ENCODE assay signal across 1 cellular context in genomic region chr4:11412211-11412610, GRCh38.
TF ChIP-seq lines count a peak whose summit lies in the region.

No MANE protein-coding gene starts in this region.

TF ChIP-seq in HCT116, 20 proteins besides CTCF, POLR2A, EP300 and RAD21 (continued from another document):
- no peak for TF ChIP-seq ATF3 (IDR thresholded peaks at IDR 0.05)
- 0 out of 2 replicates have a peak, but pooled peaks have one; percentile 9 for TF ChIP-seq FOSL1 (IDR thresholded peaks at IDR 0.05; ENCODE audit: low read depth)
- TF ChIP-seq REST (IDR thresholded peaks at IDR 0.05; ENCODE audit: low read depth): no peak
- TF ChIP-seq SP1 (IDR thresholded peaks at IDR 0.05; ENCODE audit: low read depth): no peak
- TF ChIP-seq TCF7L2 (IDR thresholded peaks at IDR 0.05; ENCODE audit: borderline replicate concordance, extremely low read depth, insufficient read depth, insufficient read length): no peak
- TF ChIP-seq CBX3 (IDR thresholded peaks at IDR 0.05; ENCODE audit: low read depth): no peak
- TF ChIP-seq ZBTB33 (IDR thresholded peaks at IDR 0.05; ENCODE audit: extremely low read depth, insufficient replicate concordance, low read length): no peak
- TF ChIP-seq ZFX (IDR thresholded peaks at IDR 0.05): no peak
- no peak for TF ChIP-seq YY1 (IDR thresholded peaks at IDR 0.05; ENCODE audit: extremely low read depth, insufficient replicate concordance, low read depth, low read length)
- TF ChIP-seq JUND (IDR thresholded peaks at IDR 0.05): peak; percentile 4; the same call in 1 of the 2 replicates
- no peak for TF ChIP-seq ELF1 (IDR thresholded peaks at IDR 0.05; ENCODE audit: borderline replicate concordance, low read depth)
- TF ChIP-seq ZNF274 (IDR thresholded peaks at IDR 0.05; ENCODE audit: low read depth, low read length): no peak
- TF ChIP-seq POLR2AphosphoS5 (IDR thresholded peaks at IDR 0.05; ENCODE audit: low read depth, low read length): no peak; the same call in 1 of the 2 replicates
- no peak for TF ChIP-seq EGR1 (IDR thresholded peaks at IDR 0.05; ENCODE audit: low read depth)
